15 cellular contexts compared by ENCODE assay signal in the genomic region with DNA sequence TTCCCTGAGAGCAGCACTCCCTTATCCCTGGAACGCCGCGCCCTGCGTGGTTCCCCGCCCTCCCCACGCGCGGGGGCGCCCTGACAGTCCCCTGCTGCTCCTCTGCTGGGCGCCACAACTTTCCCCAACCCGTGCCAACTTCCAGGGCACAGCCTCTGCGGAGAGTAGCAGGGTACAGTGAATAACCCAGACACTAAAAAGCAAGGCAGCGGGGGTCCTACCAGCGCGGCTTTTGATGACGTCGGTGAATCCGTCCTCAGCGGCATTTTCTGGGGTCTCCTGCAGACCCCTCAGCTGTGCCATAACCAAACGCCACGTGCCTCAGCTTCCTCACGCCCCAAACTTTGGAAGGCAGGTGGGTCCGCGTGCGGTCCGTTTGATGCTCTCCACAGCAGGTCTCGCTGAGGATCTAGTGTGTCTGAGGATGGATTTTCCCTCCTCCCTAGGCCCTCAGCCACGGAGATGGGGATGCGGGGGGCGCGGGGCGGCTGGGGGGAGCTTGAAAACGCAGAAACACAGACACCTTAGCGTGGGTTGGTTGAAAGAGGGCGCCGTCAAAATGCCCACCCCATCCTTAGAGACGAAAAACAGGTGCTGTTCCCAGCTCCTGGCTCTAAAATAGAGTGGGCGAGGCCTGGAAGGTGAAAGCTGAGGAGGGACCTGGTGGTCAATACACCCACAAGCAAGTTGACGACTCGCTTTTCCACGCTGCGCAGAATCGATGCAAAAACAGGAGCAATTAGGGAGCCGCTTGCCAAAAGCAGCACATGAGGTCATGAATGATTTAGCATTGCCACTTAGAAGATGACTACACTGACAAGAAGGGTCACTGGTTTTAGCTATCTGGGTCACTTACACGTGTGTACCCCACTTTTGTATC.
DNase-seq lines count a peak whose midpoint lies in the region; ATAC-seq, FAIRE-seq and TF ChIP-seq lines count a peak whose summit lies in the region.
"Had no signal": no experiment of that assay in that cellular context is flagged by ENCODE, and none has a peak within 500 bp of the region (broad histone marks: within the 10 kb centered on the region; RNA-seq: fewer than 3 reads in every experiment).

No MANE protein-coding gene starts in this region.

- FAIRE-seq in GM12891 (lab: Jason Lieb, UNC) = peak; percentile 13

- intact Hi-C loops in MCF 10A (cut with micrococcal nuclease) = no loop called here

- POLR2A ChIA-PET in MCF 10A (lab: Yijun Ruan, JAX) = no interaction called here

- no peak for ATAC-seq in GM18502 (IDR thresholded peaks at IDR 0.05; ENCODE audit: poor library complexity, unreplicated experiment)
- ATAC-seq: left lobe of liver; stimulated activated naive CD8-positive, alpha-beta T cell treated with anti-CD3 and anti-CD28 coated beads, Interleukin-15, Interleukin-2, amounts not matched to agents 100 U/mL and 50 U/mL, for 24 hours had no signal

- H3K9me3 Mint-ChIP-seq in MCF 10A (ENCODE audit: unreplicated experiment) = no peaks in the 10 kb centered on the region

- DNase-seq in GM12891 (ENCODE audit: insufficient read length, low spot score) = no peak
- no peak for DNase-seq in MCF 10A (ENCODE audit: unreplicated experiment)
- DNase-seq in iPS-NIHi7 (ENCODE audit: extremely low spot score) = peak; percentile 10
- DNase-seq in retinal pigment epithelial cell (ENCODE audit: low read depth) = no peak
- DNase-seq in D341Med (ENCODE audit: low spot score) = no peak
- DNase-seq in T-helper 9 cell = no peak
- no peak for DNase-seq in HUDEP-2 (lab: John Stamatoyannopoulos, UW; ENCODE audit: unreplicated experiment in 76 of 76)
- DNase-seq: activated CD4-positive, alpha-beta T cell treated with anti-CD3 and anti-CD28 coated beads, Interleukin-2, amount 50 U/mL, for 4 hours; activated naive CD4-positive, alpha-beta T cell treated with anti-CD3 and anti-CD28 coated beads, Interleukin-2, amount 50 U/mL, for 16 hours; NCI-H226; stimulated activated CD4-positive, alpha-beta T cell treated with anti-CD3 and anti-CD28 coated beads, Interleukin-15, amount 100 ng/mL, for 24 hours; stimulated activated naive CD8-positive, alpha-beta T cell treated with anti-CD3 and anti-CD28 coated beads, Interleukin-15, Interleukin-2, amounts not matched to agents 100 U/mL and 50 U/mL, for 24 hours had no signal

- TF ChIP-seq POLR2A in GM12891 (IDR thresholded peaks at IDR 0.05; ENCODE audit: low read depth, low read length) = no peak

- no peaks in the 10 kb centered on the region for H3K36me3 Mint-ChIP-seq in MCF 10A (ENCODE audit: insufficient read depth, unreplicated experiment)

- peak overlapping the region; percentile 71 for H3K27ac Mint-ChIP-seq in MCF 10A (ENCODE audit: low read depth, unreplicated experiment)

- H3K4me3 ChIP-seq in retinal pigment epithelial cell (ENCODE audit: low read length) = peak overlapping the region; percentile 32
- H3K4me3 ChIP-seq: SJSA1 had no signal

- H3K4me3 Mint-ChIP-seq in MCF 10A (ENCODE audit: unreplicated experiment) = peak overlapping the region; percentile 69

- no TSS peak for BruUV-seq in MCF 10A (replicated peaks; lab: Mats Ljungman, UMichigan)

- no peaks in the 10 kb centered on the region for H3K4me1 Mint-ChIP-seq in MCF 10A (ENCODE audit: insufficient read depth, unreplicated experiment)

- CTCF ChIA-PET in MCF 10A (lab: Yijun Ruan, JAX) = no interaction called here

- no peak for TF ChIP-seq CTCF in MCF 10A (IDR thresholded peaks at IDR 0.05; ENCODE audit: unreplicated experiment)
- TF ChIP-seq CTCF in retinal pigment epithelial cell (conservative IDR thresholded peaks at IDR 0.05; ENCODE audit: low read depth, low read length) = no peak

- H3K27me3 Mint-ChIP-seq in MCF 10A (ENCODE audit: insufficient read depth, unreplicated experiment) = no peaks in the 10 kb centered on the region

TF ChIP-seq in GM12891, 5 proteins besides CTCF, POLR2A, EP300 and RAD21:
- no peak for TF ChIP-seq TAF1 (IDR thresholded peaks at IDR 0.05; ENCODE audit: low read depth, low read length)
- no peak for TF ChIP-seq PAX5 (IDR thresholded peaks at IDR 0.05; ENCODE audit: insufficient read depth, low read length, severe bottlenecking)
- TF ChIP-seq POLR2AphosphoS5 (IDR thresholded peaks at IDR 0.05; ENCODE audit: low read depth, low read length) = no peak
- TF ChIP-seq POU2F2 (IDR thresholded peaks at IDR 0.05; ENCODE audit: low read depth, low read length) = no peak
